ENCODE assay signal across 1 cellular context in genomic region chr18:21242141-21243040, GRCh38.
TF ChIP-seq lines count a peak whose summit lies in the region.

GREB1L (plus strand) TSS chr18:21242232; CDS start chr18:21383519, 141,287 bp downstream.

TF ChIP-seq in IMR-90, 13 proteins besides CTCF, POLR2A, EP300 and RAD21 (continued from another document):
- no peak for TF ChIP-seq CHD1 (IDR thresholded peaks at IDR 0.05; ENCODE audit: low read depth, low read length)
- no peak for TF ChIP-seq FOS (IDR thresholded peaks at IDR 0.05; ENCODE audit: low read depth, low read length)
- no peak for TF ChIP-seq BHLHE40 (IDR thresholded peaks at IDR 0.05; ENCODE audit: low read depth, low read length)
- TF ChIP-seq CEBPB (IDR thresholded peaks at IDR 0.05; ENCODE audit: low read depth, low read length): no peak
